23 cellular contexts compared by ENCODE assay signal in genomic region chr5:59600153-59600552, GRCh38.
"Had no signal": no experiment of that assay in that cellular context is flagged by ENCODE, and none has a peak within 500 bp of the region (broad histone marks: within the 10 kb centered on the region; RNA-seq: fewer than 3 reads in every experiment).

No MANE protein-coding gene starts in this region.

- H3K36me3 ChIP-seq: neural progenitor cell, ovary, right lobe of liver, sigmoid colon, suprapubic skin, tibial artery, transverse colon, upper lobe of right lung, uterus had no signal

- H3K4me2 ChIP-seq: neural progenitor cell had no signal

- H3K27me3 ChIP-seq: neural progenitor cell, ovary, right lobe of liver, sigmoid colon, suprapubic skin, testis, tibial artery, transverse colon, upper lobe of right lung, uterus had no signal

- ATAC-seq: naive thymus-derived CD4-positive, alpha-beta T cell; psoas muscle; right cardiac atrium; right lobe of liver; stimulated activated effector memory CD8-positive, alpha-beta T cell treated with anti-CD3 and anti-CD28 coated beads, Interleukin-12 subunit alpha, Interleukin-12 subunit beta, amount 100 ng/mL, for 72 hours; stimulated activated naive CD8-positive, alpha-beta T cell treated with anti-CD3 and anti-CD28 coated beads, Interleukin-15, amount 100 ng/mL, for 72 hours; stimulated activated naive CD8-positive, alpha-beta T cell treated with anti-CD3 and anti-CD28 coated beads, Interleukin-15, Interleukin-2, amounts not matched to agents 100 U/mL and 50 U/mL, for 24 hours; upper lobe of right lung had no signal

- H3K9me3 ChIP-seq: ovary, psoas muscle, right lobe of liver, sigmoid colon, suprapubic skin, testis, tibial artery, transverse colon, upper lobe of right lung, uterus had no signal

- DNase-seq: naive thymus-derived CD4-positive, alpha-beta T cell; ovary; psoas muscle; right cardiac atrium; right lobe of liver; sigmoid colon; small intestine; stimulated activated CD4-positive, alpha-beta T cell treated with anti-CD3 and anti-CD28 coated beads, Interleukin-15, amount 100 ng/mL, for 24 hours; stimulated activated CD4-positive, alpha-beta T cell treated with anti-CD3 and anti-CD28 coated beads, Interleukin-2, amount 100 ng/mL, for 24 hours; stimulated activated CD4-positive, alpha-beta T cell treated with anti-CD3 and anti-CD28 coated beads, Interleukin-2, amount 100 ng/mL, for 48 hours; stimulated activated CD4-positive, alpha-beta T cell treated with anti-CD3 and anti-CD28 coated beads, Interleukin-4, amount 100 ng/mL, for 24 hours; stimulated activated naive CD4-positive, alpha-beta T cell; stimulated activated naive CD8-positive, alpha-beta T cell treated with anti-CD3 and anti-CD28 coated beads, Interleukin-15, amount 100 ng/mL, for 72 hours; stimulated activated naive CD8-positive, alpha-beta T cell treated with anti-CD3 and anti-CD28 coated beads, Interleukin-15, Interleukin-2, amounts not matched to agents 100 U/mL and 50 U/mL, for 24 hours; testis; tibial artery; transverse colon; upper lobe of right lung; uterus had no signal

- H3K4me3 ChIP-seq: neural progenitor cell, ovary, psoas muscle, right lobe of liver, sigmoid colon, suprapubic skin, testis, tibial artery, transverse colon, upper lobe of right lung, uterus had no signal

- FAIRE-seq: small intestine had no signal

- H3K27ac ChIP-seq: neural progenitor cell, ovary, parathyroid adenoma, psoas muscle, right lobe of liver, sigmoid colon, suprapubic skin, testis, tibial artery, transverse colon, upper lobe of right lung, uterus had no signal

- H3K4me1 ChIP-seq: testis, upper lobe of right lung, uterus had no signal
